Comparison of ENCODE assay signal across 26 cellular contexts in the genomic region with DNA sequence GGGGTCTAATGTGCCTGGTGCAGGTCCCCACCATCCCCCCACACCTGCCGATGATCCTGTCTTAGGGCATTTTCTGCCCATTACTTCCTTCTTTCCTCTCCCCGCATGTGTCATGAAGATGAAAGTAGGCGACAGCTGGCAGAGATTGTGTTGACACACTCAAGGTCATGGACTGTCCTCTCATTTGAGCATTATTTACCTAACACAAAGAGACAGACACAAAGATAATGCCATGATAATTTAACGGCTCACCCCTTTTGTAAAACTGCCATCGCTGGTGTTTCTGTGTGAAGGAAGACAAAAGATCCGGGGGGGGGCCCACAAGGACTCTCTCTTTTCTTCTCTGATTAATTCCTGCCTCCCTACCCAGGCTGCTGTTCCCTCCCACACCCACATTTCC.
DNase-seq lines count a peak whose midpoint lies in the region; ATAC-seq and TF ChIP-seq lines count a peak whose summit lies in the region.
"Had no signal": no experiment of that assay in that cellular context is flagged by ENCODE, and none has a peak within 500 bp of the region (broad histone marks: within the 10 kb centered on the region; RNA-seq: fewer than 3 reads in every experiment).

No MANE protein-coding gene starts in this region.

- H2AFZ ChIP-seq in neural cell (ENCODE audit: low read depth, low read length), result no peak overlapping the region

- CTCF ChIA-PET in MCF 10A (lab: Yijun Ruan, JAX), result no interaction called here

- no peaks in the 10 kb centered on the region for H3K9me3 Mint-ChIP-seq in MCF 10A (ENCODE audit: unreplicated experiment)
- H3K9me3 Mint-ChIP-seq: activated naive CD4-positive, alpha-beta T cell treated with anti-CD3 and anti-CD28 coated beads, Interleukin-2, amount 50 U/mL, for 72 hours; CD4-positive, alpha-beta memory T cell; dendritic cell treated with granulocyte-macrophage colony-stimulating factor and Interleukin-4, amounts not matched to agents 40 ng/mL and 50 ng/mL, for 4 days; naive thymus-derived CD8-positive, alpha-beta T cell had no signal

- no TSS peak for BruUV-seq in MCF 10A (replicated peaks; lab: Mats Ljungman, UMichigan)

- H3K9me3 ChIP-seq in neural cell (ENCODE audit: low read length), result no peaks in the 10 kb centered on the region

- no peak overlapping the region for H3K4me2 ChIP-seq in neural cell (ENCODE audit: low read length)

- H3K4me3 Mint-ChIP-seq in MCF 10A (ENCODE audit: unreplicated experiment), result no peak overlapping the region
- H3K4me3 Mint-ChIP-seq: dendritic cell treated with granulocyte-macrophage colony-stimulating factor and Interleukin-4, amounts not matched to agents 40 ng/mL and 50 ng/mL, for 4 days had no signal

- no peak overlapping the region for H3K27ac Mint-ChIP-seq in MCF 10A (ENCODE audit: low read depth, unreplicated experiment)
- H3K27ac Mint-ChIP-seq: CD4-positive, alpha-beta memory T cell; dendritic cell treated with granulocyte-macrophage colony-stimulating factor and Interleukin-4, amounts not matched to agents 40 ng/mL and 50 ng/mL, for 4 days had no signal

- H3K27me3 Mint-ChIP-seq in MCF 10A (ENCODE audit: insufficient read depth, unreplicated experiment), result peaks cover 27% of the 10 kb centered on the region

- no peaks in the 10 kb centered on the region for H3K9me2 ChIP-seq in neural cell (ENCODE audit: insufficient read depth, low read length)

- peak overlapping the region; percentile 21 for H3K4me3 ChIP-seq in neural cell (ENCODE audit: low read length)

- no peak for ATAC-seq in HG03521 (IDR thresholded peaks at IDR 0.05; ENCODE audit: unreplicated experiment)
- ATAC-seq: naive thymus-derived CD8-positive, alpha-beta T cell; right cardiac atrium; Right ventricle myocardium inferior; stimulated activated naive CD8-positive, alpha-beta T cell treated with anti-CD3 and anti-CD28 coated beads, Interleukin-15, Interleukin-2, amounts not matched to agents 100 U/mL and 50 U/mL, for 24 hours had no signal

- peak overlapping the region; percentile 63 for H3K27ac ChIP-seq in neural cell (ENCODE audit: low read length)
- H3K27ac ChIP-seq: 22Rv1 had no signal

- DNase-seq in DMS53 (lab: John Stamatoyannopoulos, UW) (peak; percentile 44), DMS53 treated with DMSO at 0.1 percent for 48 hours (lab: John Stamatoyannopoulos, UW; ENCODE audit: unreplicated experiment) (no peak), NCI-H2227 (lab: John Stamatoyannopoulos, UW; ENCODE audit: unreplicated experiment) (peak; percentile 52), SK-N-DZ (ENCODE audit: low spot score) (peak; percentile 18), MCF 10A (ENCODE audit: unreplicated experiment) (no peak), kidney glomerular epithelial cell (lab: John Stamatoyannopoulos, UW) (no peak)
- DNase-seq: activated CD4-positive, CD25-positive, alpha-beta regulatory T cell treated with anti-CD3 and anti-CD28 coated beads, Interleukin-2, amount 50 U/mL, for 72 hours; activated CD8-positive, alpha-beta memory T cell treated with anti-CD3 and anti-CD28 coated beads for 24 hours; aorta; caudate nucleus; CD4-positive, alpha-beta memory T cell; DND-41; IMR-90; naive thymus-derived CD8-positive, alpha-beta T cell; NCI-H1105 treated with DMSO at 0.1 percent for 48 hours; right cardiac atrium; stimulated activated CD4-positive, alpha-beta T cell treated with anti-CD3 and anti-CD28 coated beads, Interleukin-12 subunit alpha, Interleukin-12 subunit beta, amount 100 ng/mL, for 4 hours; stimulated activated CD4-positive, alpha-beta T cell treated with anti-CD3 and anti-CD28 coated beads, Interleukin-4, amount 100 ng/mL, for 4 hours; stimulated activated naive CD8-positive, alpha-beta T cell treated with anti-CD3 and anti-CD28 coated beads, Interleukin-15, Interleukin-2, amounts not matched to agents 100 U/mL and 50 U/mL, for 24 hours; SW 1271 had no signal

- H3K9ac ChIP-seq in neural cell (ENCODE audit: low read length), result peak overlapping the region; percentile 35

- peaks cover 31% of the 10 kb centered on the region for H3K4me1 Mint-ChIP-seq in MCF 10A (ENCODE audit: insufficient read depth, unreplicated experiment)

- no peak for TF ChIP-seq EP300 in neural cell (conservative IDR thresholded peaks at IDR 0.05; ENCODE audit: poor library complexity, severe bottlenecking)

- no peak for TF ChIP-seq RAD21 in neural cell (conservative IDR thresholded peaks at IDR 0.05)

- intact Hi-C loops in MCF 10A (cut with micrococcal nuclease), result no loop called here

- H3K79me2 ChIP-seq in neural cell (replicated peaks; ENCODE audit: insufficient read depth, low read length), result no peaks in the 10 kb centered on the region

- H3K36me3 Mint-ChIP-seq in MCF 10A (ENCODE audit: insufficient read depth, unreplicated experiment), result no peaks in the 10 kb centered on the region
- H3K36me3 Mint-ChIP-seq: activated naive CD4-positive, alpha-beta T cell treated with anti-CD3 and anti-CD28 coated beads, Interleukin-2, amount 50 U/mL, for 72 hours; CD4-positive, alpha-beta memory T cell; naive thymus-derived CD8-positive, alpha-beta T cell had no signal

- no peaks in the 10 kb centered on the region for H3K27me3 ChIP-seq in neural cell (ENCODE audit: insufficient read depth, low read depth, low read length)

- POLR2A ChIA-PET in MCF 10A (lab: Yijun Ruan, JAX), result no interaction called here

- H3K36me3 ChIP-seq in neural cell (ENCODE audit: insufficient read depth, low read length), result no peaks in the 10 kb centered on the region

- no peaks in the 10 kb centered on the region for H3F3A ChIP-seq in neural cell (ENCODE audit: insufficient read depth, low read length, poor library complexity, severe bottlenecking)

- H4K20me1 ChIP-seq in neural cell (ENCODE audit: insufficient read depth), result no peaks in the 10 kb centered on the region

- TF ChIP-seq CTCF in neural cell (IDR thresholded peaks at IDR 0.05; ENCODE audit: poor library complexity, severe bottlenecking) (no peak), MCF 10A (IDR thresholded peaks at IDR 0.05; ENCODE audit: unreplicated experiment) (no peak)

TF ChIP-seq in neural cell, 6 proteins besides CTCF, POLR2A, EP300 and RAD21:
- TF ChIP-seq POLR2AphosphoS5 (IDR thresholded peaks at IDR 0.05) (peak; percentile 29), SMC3 (conservative IDR thresholded peaks at IDR 0.05; ENCODE audit: poor library complexity) (no peak)

Comparison
In these comparisons a context has a peak if more than half of its experiments do, and no peak if none do; other contexts are left out.
1. DNase-seq: peak in DMS53 (single experiment), NCI-H2227 (single experiment) and SK-N-DZ (single experiment); none in DMS53 treated with DMSO at 0.1 percent for 48 hours (single experiment), MCF 10A (single experiment) and kidney glomerular epithelial cell (single experiment).